ENCODE assay signal across 33 cellular contexts in the genomic region with DNA sequence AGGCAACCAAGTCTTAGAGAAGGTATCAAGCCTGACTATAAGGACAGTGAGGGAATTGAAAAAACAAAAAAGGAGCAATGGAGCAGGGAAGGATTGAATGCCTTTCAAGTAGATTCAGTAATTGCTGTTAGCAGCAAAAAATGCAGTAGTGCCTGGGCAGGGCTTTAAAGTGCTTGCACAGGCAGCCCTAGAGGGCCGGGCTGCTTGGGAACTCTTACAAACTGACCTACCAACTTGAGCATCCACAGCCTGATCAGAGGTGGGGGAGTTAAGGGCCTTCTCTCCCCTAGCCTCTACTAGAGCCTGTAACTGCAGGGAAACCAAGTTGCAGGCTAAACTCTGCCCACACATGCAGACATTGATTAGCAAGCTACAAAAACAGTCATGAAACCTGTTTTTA. TPM values are rescaled to one million over a fixed set of nuclear protein-coding genes. Genes with fewer than 3 reads are reported as not detected.
"Had no signal": no experiment of that assay in that cellular context is flagged by ENCODE, and none has a peak within 500 bp of the region (broad histone marks: within the 10 kb centered on the region; RNA-seq: fewer than 3 reads in every experiment).

No MANE protein-coding gene starts in this region.

- H3K4me1 ChIP-seq: parathyroid adenoma, sigmoid colon had no signal

- H3K27ac ChIP-seq: adrenal gland, hepatocyte, parathyroid adenoma, sigmoid colon, VCaP had no signal

- H3K79me2 ChIP-seq: hepatocyte had no signal

- ATAC-seq: effector memory CD8-positive, alpha-beta T cell; T-cell had no signal

- H2AFZ ChIP-seq: hepatocyte, parathyroid adenoma had no signal

- H3K4me3 Mint-ChIP-seq: activated CD4-positive, alpha-beta T cell treated with anti-CD3 and anti-CD28 coated beads, Interleukin-2, amount 10 ng/mL, durations not matched to agents 7 days and 5 days; activated CD8-positive, alpha-beta memory T cell treated with anti-CD3 and anti-CD28 coated beads, Interleukin-2, amount 10 ng/mL, durations not matched to agents 7 days and 5 days; activated CD8-positive, alpha-beta T cell treated with anti-CD3 and anti-CD28 coated beads for 36 hours; activated T-helper 1 cell treated with anti-CD3 and anti-CD28 coated beads, Interleukin-12 subunit alpha, Interleukin-12 subunit beta, Interleukin-2, Interleukin-4 antibody, amounts not matched to agents 30 ng/mL and 10 ng/mL and 1 ng/mL, durations not matched to agents 14 hours and 24 hours and 36 hours; effector memory CD8-positive, alpha-beta T cell; naive B cell; T-cell; T-helper 2 cell treated with Interferon-gamma antibody and Interleukin-4, amounts not matched to agents 5 μg/mL and 100 μg/mL, for 36 hours had no signal

- H3K9me3 Mint-ChIP-seq: activated CD4-positive, alpha-beta T cell treated with anti-CD3 and anti-CD28 coated beads, Interleukin-2, amount 10 ng/mL, durations not matched to agents 7 days and 5 days; activated CD8-positive, alpha-beta T cell treated with anti-CD3 and anti-CD28 coated beads for 36 hours; activated naive CD4-positive, alpha-beta T cell treated with anti-CD3 and anti-CD28 coated beads, Interleukin-2, amount 50 U/mL, for 72 hours; activated T-helper 1 cell treated with anti-CD3 and anti-CD28 coated beads, Interleukin-12 subunit alpha, Interleukin-12 subunit beta, Interleukin-2, Interleukin-4 antibody, amounts not matched to agents 30 ng/mL and 10 ng/mL and 1 ng/mL, durations not matched to agents 14 hours and 24 hours and 36 hours; effector memory CD8-positive, alpha-beta T cell; naive B cell; T-cell; T-helper 2 cell treated with Interferon-gamma antibody and Interleukin-4, amounts not matched to agents 5 μg/mL and 100 μg/mL, for 36 hours had no signal

- H3K9me3 ChIP-seq: adrenal gland, sigmoid colon had no signal

- H3K36me3 Mint-ChIP-seq: activated naive CD4-positive, alpha-beta T cell treated with anti-CD3 and anti-CD28 coated beads, Interleukin-2, amount 50 U/mL, for 72 hours had no signal

- H3K27ac Mint-ChIP-seq: activated CD8-positive, alpha-beta memory T cell treated with anti-CD3 and anti-CD28 coated beads, Interleukin-2, amount 10 ng/mL, durations not matched to agents 7 days and 5 days; activated CD8-positive, alpha-beta T cell treated with anti-CD3 and anti-CD28 coated beads for 36 hours; activated naive CD4-positive, alpha-beta T cell treated with anti-CD3 and anti-CD28 coated beads, Interleukin-2, amount 50 U/mL, for 72 hours; activated T-helper 1 cell treated with anti-CD3 and anti-CD28 coated beads, Interleukin-12 subunit alpha, Interleukin-12 subunit beta, Interleukin-2, Interleukin-4 antibody, amounts not matched to agents 30 ng/mL and 10 ng/mL and 1 ng/mL, durations not matched to agents 14 hours and 24 hours and 36 hours; effector memory CD8-positive, alpha-beta T cell; T-cell; T-helper 2 cell treated with Interferon-gamma antibody and Interleukin-4, amounts not matched to agents 5 μg/mL and 100 μg/mL, for 36 hours had no signal

- H3K4me2 ChIP-seq: hepatocyte, smooth muscle cell had no signal

- H3K4me3 ChIP-seq: adrenal gland, hepatocyte, sigmoid colon, smooth muscle cell had no signal

- H3K27me3 ChIP-seq: adrenal gland, hepatocyte, sigmoid colon had no signal

- DNase-seq: activated CD4-positive, alpha-beta T cell treated with anti-CD3 and anti-CD28 coated beads, Interleukin-2, amount 10 ng/mL, durations not matched to agents 7 days and 5 days; activated CD4-positive, CD25-positive, alpha-beta regulatory T cell treated with anti-CD3 and anti-CD28 coated beads, Interleukin-2, amount 50 U/mL, for 72 hours; activated CD8-positive, alpha-beta memory T cell treated with anti-CD3 and anti-CD28 coated beads, Interleukin-2, amount 10 ng/mL, durations not matched to agents 7 days and 5 days; activated CD8-positive, alpha-beta T cell treated with anti-CD3 and anti-CD28 coated beads for 36 hours; activated gamma-delta T cell; adrenal gland; central memory CD4-positive, alpha-beta T cell; dermis blood vessel endothelial cell; effector memory CD8-positive, alpha-beta T cell; glutamatergic neuron; left ventricle myocardium superior; naive B cell; sigmoid colon; stimulated activated CD4-positive, alpha-beta T cell treated with anti-CD3 and anti-CD28 coated beads, Interleukin-15, amount 100 ng/mL, for 24 hours; stimulated activated CD8-positive, alpha-beta memory T cell treated with anti-CD3 and anti-CD28 coated beads, Interleukin-4, amount 100 ng/mL, for 48 hours; T-cell had no signal

- H3K27me3 Mint-ChIP-seq: activated CD4-positive, alpha-beta T cell treated with anti-CD3 and anti-CD28 coated beads, Interleukin-2, amount 10 ng/mL, durations not matched to agents 7 days and 5 days; activated CD8-positive, alpha-beta memory T cell treated with anti-CD3 and anti-CD28 coated beads, Interleukin-2, amount 10 ng/mL, durations not matched to agents 7 days and 5 days; activated CD8-positive, alpha-beta T cell treated with anti-CD3 and anti-CD28 coated beads for 36 hours; effector memory CD8-positive, alpha-beta T cell; naive B cell; T-cell had no signal

RNA-seq across cellular contexts. Expression of a gene that starts 41.1 kb away (rescaled TPM):
- total RNA-seq: activated CD4-positive, alpha-beta T cell treated with anti-CD3 and anti-CD28 coated beads, Interleukin-2, amount 10 ng/mL, durations not matched to agents 7 days and 5 days; activated CD8-positive, alpha-beta memory T cell treated with anti-CD3 and anti-CD28 coated beads, Interleukin-2, amount 10 ng/mL, durations not matched to agents 7 days and 5 days; activated CD8-positive, alpha-beta T cell treated with anti-CD3 and anti-CD28 coated beads for 36 hours; activated naive CD4-positive, alpha-beta T cell treated with anti-CD3 and anti-CD28 coated beads, Interleukin-2, amount 50 U/mL, for 72 hours; activated T-helper 1 cell treated with anti-CD3 and anti-CD28 coated beads, Interleukin-12 subunit alpha, Interleukin-12 subunit beta, Interleukin-2, Interleukin-4 antibody, amounts not matched to agents 30 ng/mL and 10 ng/mL and 1 ng/mL, durations not matched to agents 14 hours and 24 hours and 36 hours; adrenal gland; astrocyte; dermis blood vessel endothelial cell; endothelial cell of umbilical vein; esophagus mucosa; frontal cortex; hepatocyte; left ventricle myocardium superior; mesenteric fat pad; mucosa of gallbladder; sigmoid colon; smooth muscle cell; subcutaneous adipose tissue; T-cell; urinary bladder had no signal
- polyA plus RNA-seq: adrenal gland, endothelial cell of umbilical vein, hepatocyte, neural cell, sigmoid colon, smooth muscle cell, thymus, urinary bladder had no signal
